Comparison of ENCODE assay signal across 1 cellular context in genomic region chr17:41792835-41793748, GRCh38.
TF ChIP-seq lines count a peak whose summit lies in the region.

No MANE protein-coding gene starts in this region.

TF ChIP-seq in HepG2, 621 proteins besides CTCF, POLR2A, EP300 and RAD21 (continued from another document and continues in another):
- TF ChIP-seq ZNF770 (CRISPR knock-in tag; IDR thresholded peaks at IDR 0.05) (peak; percentile 90), TRIM24 (CRISPR knock-in tag; IDR thresholded peaks at IDR 0.05) (no peak), GRHL1 (CRISPR knock-in tag; conservative IDR thresholded peaks at IDR 0.05) (no peak), ARID2 (CRISPR knock-in tag; IDR thresholded peaks at IDR 0.05; ENCODE audit: borderline replicate concordance) (no peak), ZNF703 (CRISPR knock-in tag; IDR thresholded peaks at IDR 0.05; ENCODE audit: borderline replicate concordance) (no peak), TEAD3 (CRISPR knock-in tag; optimal IDR thresholded peaks at IDR 0.05; ENCODE audit: borderline replicate concordance) (peak; percentile 38), ZNF740 (CRISPR knock-in tag; IDR thresholded peaks at IDR 0.05) (no peak), ZFP1 (CRISPR knock-in tag; IDR thresholded peaks at IDR 0.05) (no peak), YY1 (IDR thresholded peaks at IDR 0.05; ENCODE audit: insufficient read depth, insufficient replicate concordance, low read depth, low read length) (peak; percentile 32), ZNF292 (CRISPR knock-in tag; IDR thresholded peaks at IDR 0.05; ENCODE audit: borderline replicate concordance, low read depth) (peak; percentile 66), ZNF562 (CRISPR knock-in tag; IDR thresholded peaks at IDR 0.05; ENCODE audit: borderline replicate concordance) (no peak), ZSCAN30 (CRISPR knock-in tag; IDR thresholded peaks at IDR 0.05) (no peak), STAT5B (CRISPR knock-in tag; IDR thresholded peaks at IDR 0.05) (no peak), ZNF362 (CRISPR knock-in tag; IDR thresholded peaks at IDR 0.05; ENCODE audit: borderline replicate concordance) (no peak), ZNF367 (CRISPR knock-in tag; IDR thresholded peaks at IDR 0.05; ENCODE audit: borderline replicate concordance) (no peak), DMAP1 (CRISPR knock-in tag; IDR thresholded peaks at IDR 0.05) (no peak; the same call in 1 of the 2 replicates), ZNF781 (CRISPR knock-in tag; IDR thresholded peaks at IDR 0.05; ENCODE audit: borderline replicate concordance, not compliant biosample characterization) (no peak), HNRNPH1 (optimal IDR thresholded peaks at IDR 0.05; ENCODE audit: low read depth, low read length) (no peak), ELF1 (CRISPR knock-in tag; IDR thresholded peaks at IDR 0.05) (peak; percentile 47), ZBTB37 (CRISPR knock-in tag; IDR thresholded peaks at IDR 0.05) (no peak), ZNF576 (CRISPR knock-in tag; IDR thresholded peaks at IDR 0.05) (no peak), ZNF12 (CRISPR knock-in tag; IDR thresholded peaks at IDR 0.05) (no peak), MAX (IDR thresholded peaks at IDR 0.05) (peak; percentile 1), ERF (CRISPR knock-in tag; IDR thresholded peaks at IDR 0.05) (peak; percentile 20; the same call in 1 of the 2 replicates), NFAT5 (CRISPR knock-in tag; IDR thresholded peaks at IDR 0.05) (no peak), ZFP90 (CRISPR knock-in tag; IDR thresholded peaks at IDR 0.05; ENCODE audit: borderline replicate concordance) (peak; percentile 40; the same call in 1 of the 2 replicates), SP140L (CRISPR knock-in tag; IDR thresholded peaks at IDR 0.05; ENCODE audit: borderline replicate concordance) (no peak), LCORL (IDR thresholded peaks at IDR 0.05) (no peak), LCORL (CRISPR knock-in tag; IDR thresholded peaks at IDR 0.05) (peak; percentile 56; the same call in 1 of the 2 replicates), ZNF776 (CRISPR knock-in tag; IDR thresholded peaks at IDR 0.05) (no peak), ZNF318 (CRISPR knock-in tag; IDR thresholded peaks at IDR 0.05) (no peak; the same call in 1 of the 2 replicates), TIGD3 (CRISPR knock-in tag; IDR thresholded peaks at IDR 0.05; ENCODE audit: borderline replicate concordance) (no peak), ZNF674 (CRISPR knock-in tag; IDR thresholded peaks at IDR 0.05; ENCODE audit: low read depth) (no peak), BRCA1 (CRISPR knock-in tag; IDR thresholded peaks at IDR 0.05) (no peak), CEBPG (CRISPR knock-in tag; IDR thresholded peaks at IDR 0.05) (no peak)
